Comparison of ENCODE assay signal across 1 cellular context in genomic region chr19:19444694-19445155, GRCh38.
TF ChIP-seq lines count a peak whose summit lies in the region.

No MANE protein-coding gene starts in this region.

TF ChIP-seq in K562, 482 proteins besides CTCF, POLR2A, EP300 and RAD21 (continued from another document and continues in another):
- TF ChIP-seq EWSR1 (IDR thresholded peaks at IDR 0.05; ENCODE audit: borderline replicate concordance, low read depth, partially characterized antibody) (no peak), ZNF449 (CRISPR knock-in tag; IDR thresholded peaks at IDR 0.05) (no peak), ZNF408 (CRISPR knock-in tag; IDR thresholded peaks at IDR 0.05; ENCODE audit: low read depth) (no peak), ZNF174 (CRISPR knock-in tag; IDR thresholded peaks at IDR 0.05) (no peak), ZNF23 (CRISPR knock-in tag; IDR thresholded peaks at IDR 0.05) (no peak), HDGF (IDR thresholded peaks at IDR 0.05) (no peak), TARDBP (IDR thresholded peaks at IDR 0.05) (no peak), CC2D1A (IDR thresholded peaks at IDR 0.05) (no peak), ZNF639 (CRISPR knock-in tag; conservative IDR thresholded peaks at IDR 0.05 in 1 of 2, IDR thresholded peaks at IDR 0.05 in 1 of 2) (no peak; a peak in 1 of 4 replicates), RBM15 (IDR thresholded peaks at IDR 0.05; ENCODE audit: insufficient read depth, low read length) (no peak), ZNF583 (CRISPR knock-in tag; IDR thresholded peaks at IDR 0.05) (no peak), CEBPZ (IDR thresholded peaks at IDR 0.05; ENCODE audit: borderline replicate concordance, low read depth, low read length) (no peak), JUND (IDR thresholded peaks at IDR 0.05; ENCODE audit: borderline replicate concordance, low read depth, low read length) (peak; percentile 84), JUND (tag; IDR thresholded peaks at IDR 0.05; ENCODE audit: borderline replicate concordance, low read depth, low read length) (peak; percentile 78; the same call in 1 of the 3 replicates), ZNF668 (CRISPR knock-in tag; IDR thresholded peaks at IDR 0.05) (no peak), LCOR (CRISPR knock-in tag; IDR thresholded peaks at IDR 0.05) (peak; percentile 45; the same call in 1 of the 2 replicates), SIN3A (IDR thresholded peaks at IDR 0.05; ENCODE audit: borderline replicate concordance in 2 of 2, control insufficient read depth in 1 of 2, low read depth in 2 of 2, low read length in 2 of 2) (no peak), RBM39 (optimal IDR thresholded peaks at IDR 0.05; ENCODE audit: low read depth, low read length) (no peak), ZBTB7A (IDR thresholded peaks at IDR 0.05; ENCODE audit: borderline replicate concordance, control insufficient read depth, low read depth, low read length) (0 out of 2 replicates have a peak, but pooled peaks have one; percentile 31), ZNF445 (CRISPR knock-in tag; IDR thresholded peaks at IDR 0.05; ENCODE audit: low read depth) (no peak), ZNF778 (CRISPR knock-in tag; IDR thresholded peaks at IDR 0.05) (no peak), CREBBP (IDR thresholded peaks at IDR 0.05; ENCODE audit: low read depth, low read length) (no peak), SUPT5H (IDR thresholded peaks at IDR 0.05) (no peak), SOX6 (IDR thresholded peaks at IDR 0.05) (peak; percentile 65), TRIM24 (IDR thresholded peaks at IDR 0.05) (peak in 1 of 2 experiments; percentile 56; a peak in 1 of 4 replicates), CXXC5 (CRISPR knock-in tag; IDR thresholded peaks at IDR 0.05) (peak; percentile 39), CHD4 (IDR thresholded peaks at IDR 0.05; ENCODE audit: insufficient read depth, insufficient replicate concordance, low read depth, low read length, poor library complexity, severe bottlenecking) (no peak), TEAD2 (tag; IDR thresholded peaks at IDR 0.05) (no peak), FIP1L1 (IDR thresholded peaks at IDR 0.05; ENCODE audit: low read depth, low read length, poor library complexity, severe bottlenecking) (no peak), ELK3 (CRISPR knock-in tag; IDR thresholded peaks at IDR 0.05) (no peak), CUX1 (CRISPR knock-in tag; IDR thresholded peaks at IDR 0.05) (no peak), ZNF175 (CRISPR knock-in tag; IDR thresholded peaks at IDR 0.05; ENCODE audit: low read depth) (no peak)
- TF ChIP-seq, protein P1, sequence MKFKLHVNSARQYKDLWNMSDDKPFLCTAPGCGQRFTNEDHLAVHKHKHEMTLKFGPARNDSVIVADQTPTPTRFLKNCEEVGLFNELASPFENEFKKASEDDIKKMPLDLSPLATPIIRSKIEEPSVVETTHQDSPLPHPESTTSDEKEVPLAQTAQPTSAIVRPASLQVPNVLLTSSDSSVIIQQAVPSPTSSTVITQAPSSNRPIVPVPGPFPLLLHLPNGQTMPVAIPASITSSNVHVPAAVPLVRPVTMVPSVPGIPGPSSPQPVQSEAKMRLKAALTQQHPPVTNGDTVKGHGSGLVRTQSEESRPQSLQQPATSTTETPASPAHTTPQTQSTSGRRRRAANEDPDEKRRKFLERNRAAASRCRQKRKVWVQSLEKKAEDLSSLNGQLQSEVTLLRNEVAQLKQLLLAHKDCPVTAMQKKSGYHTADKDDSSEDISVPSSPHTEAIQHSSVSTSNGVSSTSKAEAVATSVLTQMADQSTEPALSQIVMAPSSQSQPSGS (CRISPR knock-in tag; IDR thresholded peaks at IDR 0.05): no peak
- TF ChIP-seq, protein P2, sequence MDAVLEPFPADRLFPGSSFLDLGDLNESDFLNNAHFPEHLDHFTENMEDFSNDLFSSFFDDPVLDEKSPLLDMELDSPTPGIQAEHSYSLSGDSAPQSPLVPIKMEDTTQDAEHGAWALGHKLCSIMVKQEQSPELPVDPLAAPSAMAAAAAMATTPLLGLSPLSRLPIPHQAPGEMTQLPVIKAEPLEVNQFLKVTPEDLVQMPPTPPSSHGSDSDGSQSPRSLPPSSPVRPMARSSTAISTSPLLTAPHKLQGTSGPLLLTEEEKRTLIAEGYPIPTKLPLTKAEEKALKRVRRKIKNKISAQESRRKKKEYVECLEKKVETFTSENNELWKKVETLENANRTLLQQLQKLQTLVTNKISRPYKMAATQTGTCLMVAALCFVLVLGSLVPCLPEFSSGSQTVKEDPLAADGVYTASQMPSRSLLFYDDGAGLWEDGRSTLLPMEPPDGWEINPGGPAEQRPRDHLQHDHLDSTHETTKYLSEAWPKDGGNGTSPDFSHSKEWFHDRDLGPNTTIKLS (IDR thresholded peaks at IDR 0.05; ENCODE audit: borderline replicate concordance, low read depth): no peak
- TF ChIP-seq, protein P3, sequence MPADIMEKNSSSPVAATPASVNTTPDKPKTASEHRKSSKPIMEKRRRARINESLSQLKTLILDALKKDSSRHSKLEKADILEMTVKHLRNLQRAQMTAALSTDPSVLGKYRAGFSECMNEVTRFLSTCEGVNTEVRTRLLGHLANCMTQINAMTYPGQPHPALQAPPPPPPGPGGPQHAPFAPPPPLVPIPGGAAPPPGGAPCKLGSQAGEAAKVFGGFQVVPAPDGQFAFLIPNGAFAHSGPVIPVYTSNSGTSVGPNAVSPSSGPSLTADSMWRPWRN (IDR thresholded peaks at IDR 0.05; ENCODE audit: low read depth): no peak
- TF ChIP-seq, protein P4, sequence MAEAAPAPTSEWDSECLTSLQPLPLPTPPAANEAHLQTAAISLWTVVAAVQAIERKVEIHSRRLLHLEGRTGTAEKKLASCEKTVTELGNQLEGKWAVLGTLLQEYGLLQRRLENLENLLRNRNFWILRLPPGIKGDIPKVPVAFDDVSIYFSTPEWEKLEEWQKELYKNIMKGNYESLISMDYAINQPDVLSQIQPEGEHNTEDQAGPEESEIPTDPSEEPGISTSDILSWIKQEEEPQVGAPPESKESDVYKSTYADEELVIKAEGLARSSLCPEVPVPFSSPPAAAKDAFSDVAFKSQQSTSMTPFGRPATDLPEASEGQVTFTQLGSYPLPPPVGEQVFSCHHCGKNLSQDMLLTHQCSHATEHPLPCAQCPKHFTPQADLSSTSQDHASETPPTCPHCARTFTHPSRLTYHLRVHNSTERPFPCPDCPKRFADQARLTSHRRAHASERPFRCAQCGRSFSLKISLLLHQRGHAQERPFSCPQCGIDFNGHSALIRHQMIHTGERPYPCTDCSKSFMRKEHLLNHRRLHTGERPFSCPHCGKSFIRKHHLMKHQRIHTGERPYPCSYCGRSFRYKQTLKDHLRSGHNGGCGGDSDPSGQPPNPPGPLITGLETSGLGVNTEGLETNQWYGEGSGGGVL (CRISPR knock-in tag; IDR thresholded peaks at IDR 0.05): no peak
- TF ChIP-seq, protein P5, sequence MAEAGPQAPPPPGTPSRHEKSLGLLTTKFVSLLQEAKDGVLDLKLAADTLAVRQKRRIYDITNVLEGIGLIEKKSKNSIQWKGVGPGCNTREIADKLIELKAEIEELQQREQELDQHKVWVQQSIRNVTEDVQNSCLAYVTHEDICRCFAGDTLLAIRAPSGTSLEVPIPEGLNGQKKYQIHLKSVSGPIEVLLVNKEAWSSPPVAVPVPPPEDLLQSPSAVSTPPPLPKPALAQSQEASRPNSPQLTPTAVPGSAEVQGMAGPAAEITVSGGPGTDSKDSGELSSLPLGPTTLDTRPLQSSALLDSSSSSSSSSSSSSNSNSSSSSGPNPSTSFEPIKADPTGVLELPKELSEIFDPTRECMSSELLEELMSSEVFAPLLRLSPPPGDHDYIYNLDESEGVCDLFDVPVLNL (CRISPR knock-in tag; IDR thresholded peaks at IDR 0.05; ENCODE audit: low read depth): no peak
- TF ChIP-seq, protein P6, sequence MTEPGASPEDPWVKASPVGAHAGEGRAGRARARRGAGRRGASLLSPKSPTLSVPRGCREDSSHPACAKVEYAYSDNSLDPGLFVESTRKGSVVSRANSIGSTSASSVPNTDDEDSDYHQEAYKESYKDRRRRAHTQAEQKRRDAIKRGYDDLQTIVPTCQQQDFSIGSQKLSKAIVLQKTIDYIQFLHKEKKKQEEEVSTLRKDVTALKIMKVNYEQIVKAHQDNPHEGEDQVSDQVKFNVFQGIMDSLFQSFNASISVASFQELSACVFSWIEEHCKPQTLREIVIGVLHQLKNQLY (CRISPR knock-in tag; conservative IDR thresholded peaks at IDR 0.05): no peak
- TF ChIP-seq, protein P7, sequence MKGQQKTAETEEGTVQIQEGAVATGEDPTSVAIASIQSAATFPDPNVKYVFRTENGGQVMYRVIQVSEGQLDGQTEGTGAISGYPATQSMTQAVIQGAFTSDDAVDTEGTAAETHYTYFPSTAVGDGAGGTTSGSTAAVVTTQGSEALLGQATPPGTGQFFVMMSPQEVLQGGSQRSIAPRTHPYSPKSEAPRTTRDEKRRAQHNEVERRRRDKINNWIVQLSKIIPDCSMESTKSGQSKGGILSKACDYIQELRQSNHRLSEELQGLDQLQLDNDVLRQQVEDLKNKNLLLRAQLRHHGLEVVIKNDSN (CRISPR knock-in tag; IDR thresholded peaks at IDR 0.05): no peak
